In the genomic region with DNA sequence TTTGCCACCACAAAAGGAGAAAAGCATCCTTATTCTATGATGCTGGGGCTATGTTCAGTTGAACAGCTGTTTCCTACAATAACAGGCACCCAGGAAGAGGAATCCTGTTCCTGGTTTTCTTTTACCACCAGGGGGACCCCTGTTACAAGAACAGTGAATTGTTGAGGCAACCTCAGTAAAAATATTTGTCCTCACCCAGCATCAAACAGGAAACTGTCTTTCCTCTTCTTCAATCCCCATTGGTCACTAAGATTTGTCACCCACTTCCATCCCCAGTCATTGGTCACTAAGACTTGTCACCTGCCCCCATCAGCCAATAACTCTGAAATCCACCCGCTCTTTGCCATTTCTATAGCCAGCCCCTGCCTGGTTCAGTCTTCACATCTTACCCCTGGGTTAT, we compare ENCODE assay signal across 7 cellular contexts.
DNase-seq lines count a peak whose midpoint lies in the region; ATAC-seq and TF ChIP-seq lines count a peak whose summit lies in the region.

No MANE protein-coding gene starts in this region.

- intact Hi-C loops in right cardiac atrium (cut with DNase I) (loop anchor here (2.0 to 10.0 kb wide), 4 partner anchors 140 to 390 kb away; a partner anchor contains a TSS), gastrocnemius medialis (cut with DNase I; ENCODE audit: low total_unique reads) (loop anchor here (1.0 to 5.0 kb wide), 2 partner anchors 142 to 232 kb away; a partner anchor contains a TSS)

- ATAC-seq in GM19351 (IDR thresholded peaks at IDR 0.05; ENCODE audit: unreplicated experiment), result peak; percentile 85
- ATAC-seq in HG03280 (IDR thresholded peaks at IDR 0.05; ENCODE audit: unreplicated experiment), result peak; percentile 78
- ATAC-seq in right cardiac atrium, result peak; percentile 59 to 74
- ATAC-seq in gastrocnemius medialis, result peak; percentile 49 to 56

- WGBS in right cardiac atrium, result 96% methylated on average over 1 of the region's 1 CpG

- no peak overlapping the region for H3K4me3 ChIP-seq in adipocyte (ENCODE audit: low read length)
- H3K4me3 ChIP-seq in right cardiac atrium (ENCODE audit: low read length), result no peak overlapping the region
- no peak overlapping the region for H3K4me3 ChIP-seq in gastrocnemius medialis

- peaks cover 3% of the 10 kb centered on the region for H3K4me1 ChIP-seq in adipocyte (ENCODE audit: control insufficient read depth, insufficient read depth, low read length)
- no peaks in the 10 kb centered on the region for H3K4me1 ChIP-seq in right cardiac atrium (ENCODE audit: control insufficient read depth, insufficient read depth, low read length)
- H3K4me1 ChIP-seq in gastrocnemius medialis, result no peaks in the 10 kb centered on the region

- H3K27me3 ChIP-seq in adipocyte (replicated peaks; ENCODE audit: control insufficient read depth, insufficient read depth, low read length) (no peaks in the 10 kb centered on the region), right cardiac atrium (ENCODE audit: control insufficient read depth, insufficient read depth) (no peaks in the 10 kb centered on the region), gastrocnemius medialis (no peaks in the 10 kb centered on the region)

- H3K27ac ChIP-seq in right cardiac atrium (ENCODE audit: low read length), result no peak overlapping the region
- no peak overlapping the region for H3K27ac ChIP-seq in gastrocnemius medialis

- DNase-seq in EH (ENCODE audit: low read depth), result peak; percentile 75
- DNase-seq in NCI-H345 (lab: John Stamatoyannopoulos, UW), result peak; percentile 71
- peak; percentile 91 for DNase-seq in adipocyte (ENCODE audit: low read depth)
- DNase-seq in right cardiac atrium, result no peak
- DNase-seq in gastrocnemius medialis, result no peak

- TF ChIP-seq POLR2A in gastrocnemius medialis (IDR thresholded peaks at IDR 0.05), result no peak

- peak in 4 of 5 experiments; percentile 35 to 44 (median 40) for TF ChIP-seq CTCF in gastrocnemius medialis (IDR thresholded peaks at IDR 0.05 in 4 of 5, conservative IDR thresholded peaks at IDR 0.05 in 1 of 5)

- no peak overlapping the region for H3K9ac ChIP-seq in adipocyte (ENCODE audit: low read length)

- no peaks in the 10 kb centered on the region for H3K36me3 ChIP-seq in adipocyte (ENCODE audit: control insufficient read depth, insufficient read depth, low read length, severe bottlenecking)
- H3K36me3 ChIP-seq in gastrocnemius medialis, result no peaks in the 10 kb centered on the region

- H3K9me3 ChIP-seq in adipocyte (ENCODE audit: control insufficient read depth, low read length), result no peaks in the 10 kb centered on the region
- no peaks in the 10 kb centered on the region for H3K9me3 ChIP-seq in right cardiac atrium (ENCODE audit: control insufficient read depth, low read length)
- no peaks in the 10 kb centered on the region for H3K9me3 ChIP-seq in gastrocnemius medialis

- in situ Hi-C loops in gastrocnemius medialis (cut with MboI; ENCODE audit: low sequenced_read_pairs in 4 of 4), result loop anchor here in 2 of 4 donors (5.0 to 10.0 kb wide), 2 partner anchors 232 to 390 kb away; no protein-coding TSS in a partner anchor

Comparison
In these comparisons a context has a peak if more than half of its experiments do, and no peak if none do; other contexts are left out.
1. DNase-seq: peak in EH (single experiment), NCI-H345 (single experiment) and adipocyte (single experiment); none in right cardiac atrium (0 of 3) and gastrocnemius medialis (0 of 2).
2. Peak in every context shown above with its lines, with median percentiles within 50 percentile points of each other: ATAC-seq.